ENCODE assay signal across 9 cellular contexts in the genomic region with DNA sequence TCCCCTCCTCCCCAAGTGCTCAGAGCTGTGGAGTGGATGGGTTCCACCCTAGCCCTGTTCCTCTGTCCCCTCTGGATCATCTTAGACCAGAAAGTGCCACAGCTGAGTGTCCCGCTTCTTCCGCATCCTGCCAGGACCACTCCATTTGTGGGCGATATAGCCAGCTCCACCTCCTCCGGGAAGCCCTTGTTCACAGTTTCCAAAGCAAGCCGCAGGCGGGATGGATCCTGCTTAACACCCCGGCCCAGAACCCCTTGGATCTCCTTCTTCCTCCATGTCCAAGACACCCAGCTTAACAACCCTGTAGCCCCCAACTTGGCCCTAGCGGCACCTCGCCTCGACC. TPM values are rescaled to one million over a fixed set of nuclear protein-coding genes. Genes with fewer than 3 reads are reported as not detected.
A peak's percentile ranks its signal among the peaks of the same experiment; 100 is the strongest.
DNase-seq lines count a peak whose midpoint lies in the region; ATAC-seq and TF ChIP-seq lines count a peak whose summit lies in the region.
"Had no signal": no experiment of that assay in that cellular context is flagged by ENCODE, and none has a peak within 500 bp of the region (broad histone marks: within the 10 kb centered on the region; RNA-seq: fewer than 3 reads in every experiment).

No MANE protein-coding gene starts in this region.

- 34 to 47% (median 40%) methylated on average over 10 of the region's 10 CpGs for WGBS in psoas muscle, 3 donors

- peak overlapping the region; percentile 69 to 93 (median 79) for H3K4me3 ChIP-seq in Peyer's patch
- peak overlapping the region; percentile 24 to 94 (median 56) for H3K4me3 ChIP-seq in fibroblast of lung (replicated peaks in 1 of 4; ENCODE audit: control extremely low read depth in 1 of 4, insufficient read depth in 1 of 4, low read depth in 3 of 4, low read length in 4 of 4)
- H3K4me3 ChIP-seq in psoas muscle = peak overlapping the region; percentile 100

- peaks cover 3 to 66% (median 21%) of the 10 kb centered on the region in 4 donors for H3K4me1 ChIP-seq in Peyer's patch
- H3K4me1 ChIP-seq in fibroblast of lung (ENCODE audit: control insufficient read depth, extremely low read depth, insufficient read depth, low read length) = peaks cover 35% of the 10 kb centered on the region
- H3K4me1 ChIP-seq in psoas muscle = peaks cover 36% of the 10 kb centered on the region

- H3K79me2 ChIP-seq in fibroblast of lung (ENCODE audit: control insufficient read depth, insufficient read depth, low read length) = peaks cover 15% of the 10 kb centered on the region

- ATAC-seq in GM18502 (IDR thresholded peaks at IDR 0.05; ENCODE audit: poor library complexity, unreplicated experiment) (peak; percentile 16), psoas muscle (peak in 3 of 4 donors; percentile 1 to 5 (median 4)), HG02763 (IDR thresholded peaks at IDR 0.05; ENCODE audit: unreplicated experiment) (no peak)

- intact Hi-C loops in psoas muscle (cut with DNase I) = loop anchor here in 1 of 2 donors (5.0 kb wide), 1 partner anchor 40 kb away; no protein-coding TSS in a partner anchor

- no peaks in the 10 kb centered on the region for H4K20me1 ChIP-seq in fibroblast of lung (ENCODE audit: control insufficient read depth, extremely low read depth, insufficient read depth, low read length)

- TF ChIP-seq POLR2A in Peyer's patch (IDR thresholded peaks at IDR 0.05) = no peak

- H3K36me3 ChIP-seq in Peyer's patch (peaks cover 0 to 7% (median 0%) of the 10 kb centered on the region in 3 donors), fibroblast of lung (ENCODE audit: control insufficient read depth, insufficient read depth, low read length) (peaks cover 6% of the 10 kb centered on the region), psoas muscle (ENCODE audit: insufficient read depth in 1 of 2, low read depth in 1 of 2) (peaks cover 0 to 35% of the 10 kb centered on the region in 2 donors)

- peak overlapping the region; percentile 84 for H2AFZ ChIP-seq in fibroblast of lung (ENCODE audit: low read length)

- peak overlapping the region; percentile 83 to 91 (median 89) for H3K27ac ChIP-seq in Peyer's patch
- H3K27ac ChIP-seq in fibroblast of lung (ENCODE audit: insufficient read depth, low read length) = peak overlapping the region; percentile 23
- H3K27ac ChIP-seq in psoas muscle = peak overlapping the region; percentile 87

- H3K27me3 ChIP-seq in Peyer's patch (no peaks in the 10 kb centered on the region), fibroblast of lung (ENCODE audit: control insufficient read depth, insufficient read depth, low read length) (no peaks in the 10 kb centered on the region), psoas muscle (ENCODE audit: insufficient read depth in 3 of 3, low read length in 2 of 3) (no peaks in the 10 kb centered on the region)

- no peaks in the 10 kb centered on the region for H3K9me3 ChIP-seq in Peyer's patch
- no peaks in the 10 kb centered on the region for H3K9me3 ChIP-seq in fibroblast of lung (ENCODE audit: control insufficient read depth, insufficient read depth, low read depth, low read length)
- no peaks in the 10 kb centered on the region for H3K9me3 ChIP-seq in psoas muscle

- no peak overlapping the region for H3K9ac ChIP-seq in fibroblast of lung (ENCODE audit: insufficient read depth, low read length)

- POLR2A ChIA-PET in GM10248 (lab: Yijun Ruan, JAX) = no interaction called here

- TF ChIP-seq CTCF in Peyer's patch (IDR thresholded peaks at IDR 0.05) = no peak
- TF ChIP-seq CTCF in fibroblast of lung (conservative IDR thresholded peaks at IDR 0.05 in 1 of 2, IDR thresholded peaks at IDR 0.05 in 1 of 2; ENCODE audit: low read depth in 1 of 2, low read length in 2 of 2) = no peak
- TF ChIP-seq CTCF in psoas muscle (IDR thresholded peaks at IDR 0.05) = no peak
- no peak for TF ChIP-seq CTCF in GM10248 (IDR thresholded peaks at IDR 0.05; ENCODE audit: control extremely low read depth, extremely low read depth, low read depth, missing control alignments)

- no peak for DNase-seq in Peyer's patch
- DNase-seq in fibroblast of lung (ENCODE audit: low read depth in 2 of 2) = no peak
- no peak for DNase-seq in psoas muscle
- DNase-seq in mesenteric fat pad (ENCODE audit: low spot score) = no peak
- DNase-seq in stimulated activated naive CD4-positive, alpha-beta T cell treated with Interleukin-2 at 50 U/mL for 16 hours (lab: John Stamatoyannopoulos, UW) = no peak
- DNase-seq in GM10248 (ENCODE audit: extremely low spot score) = no peak

- H3K4me2 ChIP-seq in fibroblast of lung (ENCODE audit: extremely low read depth, insufficient read depth, low read length) = peak overlapping the region; percentile 89

- CTCF ChIA-PET in GM10248 (lab: Yijun Ruan, JAX) = interaction anchor here (1.2 to 1.8 kb wide), 4 partner anchors 14 to 56 kb away, joined by 4 to 7 read pairs (median 4); no protein-coding TSS in a partner anchor

RNA-seq across cellular contexts. Expression of gene ALAS1, which starts 0.5 kb away (rescaled TPM):
- total RNA-seq in Peyer's patch = 10 to 100 TPM; 73.3 to 92.8 (median 89.8) TPM
- total RNA-seq in fibroblast of lung = 43.4 and 61.8 TPM in 2 replicates
- 60.9 and 84.4 TPM in 2 replicates for polyA plus RNA-seq in fibroblast of lung
- polyA plus RNA-seq in fibroblast of lung (2012) = 42.9 and 59.5 TPM in 2 replicates
- polyA minus RNA-seq in fibroblast of lung (ENCODE audit: low replicate concordance) = 45.6 and 118 TPM in 2 replicates
- 10 to 100 TPM; 50.1 to 89.4 (median 68.1) TPM for total RNA-seq in psoas muscle
- polyA plus RNA-seq in psoas muscle = 100 to 1,000 TPM in 2 of 3 donors, 10 to 100 TPM in 1; 75.2 to 138 (median 121) TPM
- total RNA-seq in mesenteric fat pad = 134 TPM

RNA-seq across cellular contexts. Expression of gene TLR9, which starts 28.0 kb away (rescaled TPM):
- 1 to 10 TPM in 1 of 4 donors, under 1 TPM in 1, not detected in 2; 0.27 to 1.7 TPM for total RNA-seq in Peyer's patch
- total RNA-seq in fibroblast of lung = under 0.01 TPM in 1 of 2 replicates, not detected in the other
- not detected in 2 replicates for polyA plus RNA-seq in fibroblast of lung
- polyA plus RNA-seq in fibroblast of lung (2012) = not detected in 2 replicates
- not detected in 2 replicates for polyA minus RNA-seq in fibroblast of lung (ENCODE audit: low replicate concordance)
- total RNA-seq in psoas muscle = under 1 TPM in 3 of 4 donors, not detected in 1; 0.34 to 0.55 (median 0.41) TPM
- polyA plus RNA-seq in psoas muscle = under 1 TPM; 0.04 to 0.14 (median 0.08) TPM
- 0.19 TPM for total RNA-seq in mesenteric fat pad
- total RNA-seq: left lobe of liver had no signal

RNA-seq across cellular contexts. Expression of gene TWF2, which starts 41.5 kb away (rescaled TPM):
- 10 to 100 TPM; 46.2 to 68.8 (median 59.3) TPM for total RNA-seq in Peyer's patch
- total RNA-seq in fibroblast of lung = 69.9 and 76.3 TPM in 2 replicates
- 67.2 and 69.8 TPM in 2 replicates for polyA plus RNA-seq in fibroblast of lung
- 74.4 and 84.0 TPM in 2 replicates for polyA plus RNA-seq in fibroblast of lung (2012)
- polyA minus RNA-seq in fibroblast of lung (ENCODE audit: low replicate concordance) = 115 and 159 TPM in 2 replicates
- total RNA-seq in psoas muscle = 100 to 1,000 TPM in 3 of 4 donors, 10 to 100 TPM in 1; 74.9 to 224 (median 138) TPM
- polyA plus RNA-seq in psoas muscle = 100 to 1,000 TPM in 1 of 3 donors, 10 to 100 TPM in 2; 19.6 to 160 (median 74.6) TPM
- 52.4 TPM for total RNA-seq in mesenteric fat pad

RNA-seq across cellular contexts. Expression of gene POC1A, which starts 43.2 kb away (rescaled TPM):
- total RNA-seq in Peyer's patch (1 to 10 TPM; 3.4 to 9.3 (median 6.5) TPM), fibroblast of lung (3.1 and 17.7 TPM in 2 replicates), psoas muscle (1 to 10 TPM; 1.1 to 3.2 (median 1.6) TPM), mesenteric fat pad (2.8 TPM)
- polyA plus RNA-seq in fibroblast of lung (3.8 and 13.1 TPM in 2 replicates), psoas muscle (1 to 10 TPM in 2 of 3 donors, under 1 TPM in 1; 0.87 to 2.9 (median 2.1) TPM)
- polyA plus RNA-seq in fibroblast of lung (2012) = 5.1 and 18.7 TPM in 2 replicates
- polyA minus RNA-seq in fibroblast of lung (ENCODE audit: low replicate concordance) = 19.8 and 50.4 TPM in 2 replicates

RNA-seq across cellular contexts. Expression of gene PPM1M, which starts 48.1 kb away (rescaled TPM):
- total RNA-seq in Peyer's patch = 10 to 100 TPM in 1 of 4 donors, 1 to 10 TPM in 3; 4.0 to 32.2 (median 6.7) TPM
- total RNA-seq in fibroblast of lung = 37.8 and 38.8 TPM in 2 replicates
- 19.7 and 21.2 TPM in 2 replicates for polyA plus RNA-seq in fibroblast of lung
- polyA plus RNA-seq in fibroblast of lung (2012) = 16.7 and 19.4 TPM in 2 replicates
- 31.2 and 60.9 TPM in 2 replicates for polyA minus RNA-seq in fibroblast of lung (ENCODE audit: low replicate concordance)
- total RNA-seq in psoas muscle = 1 to 10 TPM; 2.1 to 7.5 (median 3.9) TPM
- polyA plus RNA-seq in psoas muscle = 1 to 10 TPM; 2.5 to 3.3 (median 2.6) TPM
- 26.8 TPM for total RNA-seq in mesenteric fat pad

Comparison
In these comparisons a context has a peak if more than half of its experiments do, and no peak if none do; other contexts are left out.
1. H3K27ac ChIP-seq: peak in every context shown above with its lines; median percentile 89 in Peyer's patch; 87 in psoas muscle; 23 in fibroblast of lung.